In the genomic region with DNA sequence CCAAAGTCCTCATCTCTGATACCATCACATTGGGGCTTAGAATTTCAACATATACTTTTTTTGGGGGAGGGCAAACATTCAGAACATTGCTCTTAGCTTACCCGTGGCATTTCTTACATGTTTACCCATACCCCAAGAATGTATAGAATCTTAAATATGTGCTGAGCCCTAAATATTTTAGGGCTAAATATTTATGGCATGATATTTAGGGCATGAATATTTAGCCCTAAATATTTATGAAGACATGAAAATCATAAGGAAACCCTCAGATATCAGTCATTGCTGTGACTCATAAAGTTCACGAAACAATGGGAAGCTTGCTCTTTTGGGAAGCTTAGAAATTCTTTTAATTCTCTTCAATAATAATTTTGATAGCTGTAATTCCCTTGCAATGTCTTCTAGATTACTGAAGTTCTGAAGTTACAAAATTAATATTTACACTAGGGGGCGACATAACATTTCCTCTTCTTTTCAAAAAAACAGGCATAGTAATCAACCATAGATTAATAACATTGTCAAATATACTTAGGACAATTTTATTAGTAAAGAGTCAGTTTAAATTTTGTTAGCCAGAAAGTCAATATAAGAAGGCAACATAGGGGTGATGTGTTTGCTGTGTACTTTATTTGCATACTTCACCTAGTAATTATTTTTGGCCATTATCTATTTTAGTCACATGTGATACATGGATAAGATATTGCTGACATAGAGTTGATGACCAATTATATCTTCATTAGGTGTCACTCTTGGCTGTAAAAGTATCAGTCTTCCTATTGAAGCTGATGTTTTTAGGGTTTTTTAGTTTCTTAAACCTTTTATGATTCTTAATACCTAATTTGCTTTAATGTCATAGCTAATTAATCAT, we compare ENCODE assay signal across 9 cellular contexts. TPM values are rescaled to one million over a fixed set of nuclear protein-coding genes. Genes with fewer than 3 reads are reported as not detected.
DNase-seq lines count a peak whose midpoint lies in the region; ATAC-seq and TF ChIP-seq lines count a peak whose summit lies in the region.
"Had no signal": no experiment of that assay in that cellular context is flagged by ENCODE, and none has a peak within 500 bp of the region (broad histone marks: within the 10 kb centered on the region; RNA-seq: fewer than 3 reads in every experiment).

No MANE protein-coding gene starts in this region.

- no peak overlapping the region for H2BK15ac ChIP-seq in H9 (ENCODE audit: low read depth, low read length)

- no peak overlapping the region for H4K5ac ChIP-seq in H9 (ENCODE audit: insufficient read length, low read depth, low read length)

- H3K27ac Mint-ChIP-seq in H9, result no peak overlapping the region

- no peak overlapping the region for H3K14ac ChIP-seq in H9 (ENCODE audit: insufficient read depth, low read length)

- no peaks in the 10 kb centered on the region for H3K4me1 Mint-ChIP-seq in H9

- H3K27ac ChIP-seq in H9 (ENCODE audit: insufficient read length, low read depth, low read length) (no peak overlapping the region), RWPE2 (ENCODE audit: poor library complexity, severe bottlenecking) (no peak overlapping the region)
- H3K27ac ChIP-seq: SJCRH30 had no signal

- H3K27me3 Mint-ChIP-seq in H9 (ENCODE audit: low read depth), result no peaks in the 10 kb centered on the region

- no peaks in the 10 kb centered on the region for H3K4me1 ChIP-seq in H9 (ENCODE audit: insufficient read depth, low read length)
- no peaks in the 10 kb centered on the region for H3K4me1 ChIP-seq in RWPE2 (ENCODE audit: insufficient read depth, poor library complexity, severe bottlenecking)

- H3K9me3 Mint-ChIP-seq in H9, result peaks cover 3 to 4% of the 10 kb centered on the region in 2 experiments; a peak in 3 of 5 replicates

- H3K27me3 ChIP-seq in H9 (ENCODE audit: insufficient read depth, low read length) (no peaks in the 10 kb centered on the region), RWPE2 (ENCODE audit: insufficient read depth, poor library complexity, severe bottlenecking) (peaks cover 3% of the 10 kb centered on the region)
- H3K27me3 ChIP-seq: SJCRH30 had no signal

- no peaks in the 10 kb centered on the region for H4K20me1 ChIP-seq in H9 (ENCODE audit: control insufficient read depth, insufficient read depth, insufficient read length)

- H2AFZ ChIP-seq in H9 (ENCODE audit: low read length), result no peak overlapping the region

- H3K9ac ChIP-seq in H9 (ENCODE audit: extremely low read depth, insufficient read length, low read length), result no peak overlapping the region

- no peak overlapping the region for H4K91ac ChIP-seq in H9 (ENCODE audit: insufficient read length, low read depth, low read length)

- DNase-seq in AG10803 (ENCODE audit: low read depth), result peak; percentile 27
- DNase-seq in H9, result no peak
- no peak for DNase-seq in RWPE2 (ENCODE audit: low spot score)
- peak; percentile 64 for DNase-seq in iris pigment epithelial cell (ENCODE audit: low read depth)
- no peak for DNase-seq in activated effector memory CD4-positive, alpha-beta T cell treated with anti-CD3 and anti-CD28 coated beads, Interleukin-2, amount 50 U/mL, for 16 hours
- DNase-seq in NCI-H1436 (lab: John Stamatoyannopoulos, UW), result no peak

- H4K8ac ChIP-seq in H9 (replicated peaks; ENCODE audit: insufficient read length, low read depth, low read length), result no peak overlapping the region

- no peaks in the 10 kb centered on the region for H3K36me3 Mint-ChIP-seq in H9 (ENCODE audit: insufficient read depth in 1 of 3, low read depth in 3 of 3)

- ATAC-seq in RWPE2 (ENCODE audit: low read depth) (no peak; the same call in 2 of the 3 replicates), HG03025 (IDR thresholded peaks at IDR 0.05; ENCODE audit: low FRiP score, unreplicated experiment) (no peak), HG02973 (IDR thresholded peaks at IDR 0.05; ENCODE audit: unreplicated experiment) (no peak)

- H2BK20ac ChIP-seq in H9 (ENCODE audit: low read depth, low read length, poor library complexity, severe bottlenecking), result no peak overlapping the region

- H3K9me3 ChIP-seq in H9 (ENCODE audit: control insufficient read depth, low read depth, low read length) (no peaks in the 10 kb centered on the region), RWPE2 (ENCODE audit: severe bottlenecking) (peaks cover 2% of the 10 kb centered on the region)

- H2BK5ac ChIP-seq in H9 (ENCODE audit: insufficient read length, low read length), result no peak overlapping the region

- no peak overlapping the region for H3K23ac ChIP-seq in H9 (ENCODE audit: insufficient read length, low read depth, low read length)

- H2BK12ac ChIP-seq in H9 (ENCODE audit: insufficient read length, low read depth, low read length), result no peak overlapping the region

- no CpG with 5 or more reads among the region's 3 CpGs for WGBS in H9 (ENCODE audit: extremely low coverage, insufficient read length, low lambda C conversion rate)

- no peak overlapping the region for H3K4me2 ChIP-seq in H9 (ENCODE audit: insufficient read depth, insufficient read length, low read length)

- H3K79me2 ChIP-seq in H9 (ENCODE audit: insufficient read depth, low read length), result no peaks in the 10 kb centered on the region

- no peak overlapping the region for H2BK120ac ChIP-seq in H9 (ENCODE audit: low read depth, low read length, poor library complexity, severe bottlenecking)

- TF ChIP-seq CTCF in AG10803 (conservative IDR thresholded peaks at IDR 0.05; ENCODE audit: low read length), result peak; percentile 46
- TF ChIP-seq CTCF in H9 (conservative IDR thresholded peaks at IDR 0.05), result peak; percentile 70
- peak; percentile 78 for TF ChIP-seq CTCF in RWPE2 (IDR thresholded peaks at IDR 0.05; ENCODE audit: poor library complexity, severe bottlenecking)

- H3K79me1 ChIP-seq in H9 (ENCODE audit: insufficient read depth, low read depth, low read length, poor library complexity, severe bottlenecking), result no peaks in the 10 kb centered on the region

- no peak overlapping the region for H3K4me3 Mint-ChIP-seq in H9

- H3K4me3 ChIP-seq in AG10803 (ENCODE audit: low read length) (no peak overlapping the region), RWPE2 (ENCODE audit: severe bottlenecking) (no peak overlapping the region)
- H3K4me3 ChIP-seq: SJCRH30 had no signal

- H3K4ac ChIP-seq in H9 (ENCODE audit: low read depth, low read length), result no peak overlapping the region

- H2AK5ac ChIP-seq in H9 (ENCODE audit: insufficient read length, low read length), result no peak overlapping the region

- H3K56ac ChIP-seq in H9 (ENCODE audit: insufficient read length, low read depth, low read length), result no peak overlapping the region

- no peak overlapping the region for H3K18ac ChIP-seq in H9 (ENCODE audit: insufficient read length, low read depth, low read length)

- no peaks in the 10 kb centered on the region for H3K23me2 ChIP-seq in H9 (ENCODE audit: insufficient read length, low read depth, low read length, poor library complexity, severe bottlenecking)

- no peak overlapping the region for H3T11ph ChIP-seq in H9 (ENCODE audit: low read length)

- H3K36me3 ChIP-seq in RWPE2 (ENCODE audit: low read depth), result no peaks in the 10 kb centered on the region

RNA-seq across cellular contexts. Expression of gene ZNF804A, which starts 13.1 kb away (rescaled TPM):
- not detected in 2 replicates for total RNA-seq in H9 (2021)

Comparison
In these comparisons a context has a peak if more than half of its experiments do, and no peak if none do; other contexts are left out.
1. DNase-seq: peak in AG10803 (single experiment) and iris pigment epithelial cell (single experiment); none in H9 (single experiment), RWPE2 (single experiment), activated effector memory CD4-positive, alpha-beta T cell treated with anti-CD3 and anti-CD28 coated beads, Interleukin-2, amount 50 U/mL, for 16 hours (single experiment) and NCI-H1436 (single experiment).
2. Peak in every context shown above with its lines, with median percentiles within 50 percentile points of each other: CTCF ChIP-seq.